In the genomic region with DNA sequence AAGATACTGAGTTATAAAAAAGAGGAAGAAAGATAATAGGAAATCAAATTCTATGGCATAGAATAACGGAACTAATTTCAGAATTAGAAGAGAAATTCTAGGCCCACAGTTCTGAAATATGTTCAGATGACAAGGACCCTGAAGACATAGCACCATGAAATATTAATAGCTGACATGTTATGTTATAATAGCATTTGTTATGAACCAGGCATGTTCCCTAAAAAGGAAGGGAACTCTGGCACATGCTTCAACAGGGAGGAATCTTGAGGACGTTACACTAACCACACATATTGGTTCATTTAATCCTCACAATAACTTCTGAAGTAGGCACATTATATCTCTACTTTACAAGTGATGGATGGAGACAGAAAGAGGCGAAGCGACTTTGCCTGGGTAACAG, we compare ENCODE assay signal across 13 cellular contexts.
"Had no signal": no experiment of that assay in that cellular context is flagged by ENCODE, and none has a peak within 500 bp of the region (broad histone marks: within the 10 kb centered on the region; RNA-seq: fewer than 3 reads in every experiment).

No MANE protein-coding gene starts in this region.

- H3K9me3 ChIP-seq: heart left ventricle, stomach, transverse colon had no signal

- DNase-seq: activated CD4-positive, alpha-beta T cell treated with anti-CD3 and anti-CD28 coated beads, Interleukin-2, amount 10 ng/mL, durations not matched to agents 7 days and 5 days; activated CD4-positive, CD25-positive, alpha-beta regulatory T cell treated with anti-CD3 and anti-CD28 coated beads, Interleukin-2, amount 50 U/mL, for 72 hours; activated CD8-positive, alpha-beta T cell treated with anti-CD3 and anti-CD28 coated beads for 36 hours; activated gamma-delta T cell treated with Interleukin-2 at 50 U/mL for 16 hours; aorta; heart left ventricle; nephron progenitor cell; occipital lobe; stimulated activated CD4-positive, alpha-beta T cell treated with anti-CD3 and anti-CD28 coated beads, Interleukin-15, amount 100 ng/mL, for 24 hours; stomach; transverse colon; WERI-Rb-1 had no signal

- H3K4me3 ChIP-seq: heart left ventricle, smooth muscle cell, stomach, transverse colon had no signal

- H3K27ac ChIP-seq: heart left ventricle, stomach, WERI-Rb-1 had no signal

- H3K36me3 ChIP-seq: heart left ventricle, stomach, transverse colon, WERI-Rb-1 had no signal

- H3K4me2 ChIP-seq: smooth muscle cell had no signal

- H3K27me3 ChIP-seq: heart left ventricle, stomach, transverse colon had no signal
